ENCODE assay signal across 25 cellular contexts in genomic region chr13:103097366-103097928, GRCh38. TPM values are rescaled to one million over a fixed set of nuclear protein-coding genes. Genes with fewer than 3 reads are reported as not detected.
DNase-seq lines count a peak whose midpoint lies in the region; ATAC-seq, FAIRE-seq and TF ChIP-seq lines count a peak whose summit lies in the region.
"Had no signal": no experiment of that assay in that cellular context is flagged by ENCODE, and none has a peak within 500 bp of the region (broad histone marks: within the 10 kb centered on the region; RNA-seq: fewer than 3 reads in every experiment).

No MANE protein-coding gene starts in this region.

- H3K4me3 Mint-ChIP-seq in GM23338: no peak overlapping the region
- H3K4me3 Mint-ChIP-seq: CD14-positive monocyte had no signal

- no peaks in the 10 kb centered on the region for H4K20me1 ChIP-seq in GM23338 (replicated peaks; ENCODE audit: insufficient read depth)

- no peak for TF ChIP-seq POLR2A in right lobe of liver (IDR thresholded peaks at IDR 0.05)

- no peaks in the 10 kb centered on the region for H3K79me2 ChIP-seq in GM23338 (replicated peaks; ENCODE audit: insufficient read depth)

- peaks cover 13% of the 10 kb centered on the region for H3K4me1 ChIP-seq in GM23338 (ENCODE audit: insufficient read depth)
- no peaks in the 10 kb centered on the region for H3K4me1 ChIP-seq in right lobe of liver
- H3K4me1 ChIP-seq: SJSA1 had no signal

- peaks cover 7% of the 10 kb centered on the region; the same call in 2 of the 3 replicates for H3K4me1 Mint-ChIP-seq in GM23338
- H3K4me1 Mint-ChIP-seq: CD14-positive monocyte had no signal

- no peak overlapping the region for H3K4me2 ChIP-seq in GM23338

- intact Hi-C loops in posterior cingulate gyrus (cut with DNase I) (loop anchor here (1.0 kb wide), 1 partner anchor 149 kb away; no protein-coding TSS in a partner anchor), right lobe of liver (cut with DNase I) (no loop called here)

- no peaks in the 10 kb centered on the region for H3K27me3 Mint-ChIP-seq in GM23338 (ENCODE audit: insufficient read depth, low read depth, poor library complexity)

- no peaks in the 10 kb centered on the region for H3K9me3 ChIP-seq in right lobe of liver

- no peak overlapping the region for H2AFZ ChIP-seq in GM23338

- H3K36me3 Mint-ChIP-seq in GM23338 (ENCODE audit: low read depth): peaks cover 16% of the 10 kb centered on the region
- H3K36me3 Mint-ChIP-seq: CD14-positive monocyte had no signal

- ATAC-seq in GM23338: no peak
- no peak for ATAC-seq in HG02938 (IDR thresholded peaks at IDR 0.05; ENCODE audit: unreplicated experiment)
- no peak for ATAC-seq in right lobe of liver
- ATAC-seq: Right ventricle myocardium inferior had no signal

- no peak for TF ChIP-seq CTCF in GM23338 (conservative IDR thresholded peaks at IDR 0.05; ENCODE audit: low read depth in 2 of 2)
- TF ChIP-seq CTCF in GM10266 (IDR thresholded peaks at IDR 0.05; ENCODE audit: control insufficient read depth, insufficient read depth, low read depth, missing control alignments): no peak
- no peak for TF ChIP-seq CTCF in right lobe of liver (IDR thresholded peaks at IDR 0.05)

- H3K27ac ChIP-seq in GM23338 (ENCODE audit: low read depth) (no peak overlapping the region), right lobe of liver (no peak overlapping the region)
- H3K27ac ChIP-seq: SJSA1 had no signal

- H3K4me3 ChIP-seq in GM23338 (no peak overlapping the region), right lobe of liver (no peak overlapping the region)
- H3K4me3 ChIP-seq: SJSA1 had no signal

- H3K36me3 ChIP-seq in GM23338 (ENCODE audit: insufficient read depth): peaks cover 7% of the 10 kb centered on the region
- H3K36me3 ChIP-seq in right lobe of liver: no peaks in the 10 kb centered on the region
- H3K36me3 ChIP-seq: SJSA1 had no signal

- FAIRE-seq in frontal cortex (lab: Jason Lieb, UNC): peak; percentile 56
- FAIRE-seq: H54, RCC 7860 had no signal

- no peaks in the 10 kb centered on the region for H3F3A ChIP-seq in GM23338 (replicated peaks; ENCODE audit: low read depth)

- 60% methylated on average over 1 of the region's 7 CpGs for whole genome bisulfite sequencing in right lobe of liver (ENCODE audit: insufficient coverage, low coverage, low lambda C conversion rate, missing lambda C conversion rate)

- no peak overlapping the region for H3K27ac Mint-ChIP-seq in GM23338
- H3K27ac Mint-ChIP-seq: CD14-positive monocyte had no signal

- DNase-seq in C1 segment of cervical spinal cord (lab: John Stamatoyannopoulos, UW) (peak in 9 of 14 donors; percentile 1 to 54 (median 16)), frontal cortex (ENCODE audit: low spot score in 2 of 2) (peak; percentile 12 to 23), medulla oblongata (ENCODE audit: extremely low spot score) (peak; percentile 78), posterior cingulate gyrus (peak in 8 of 10 donors; percentile 11 to 93 (median 60)), GM23338 (ENCODE audit: low spot score) (no peak), GM10266 (ENCODE audit: extremely low spot score) (no peak), right lobe of liver (no peak)
- DNase-seq: AML-193, GDM1, Kasumi-1, NCI-H1694, NCI-H2081 treated with DMSO at 0.1 percent for 48 hours, NCI-H2171 treated with DMSO at 0.1 percent for 48 hours, NCI-H524 treated with DMSO at 0.1 percent for 48 hours, OCI-M1 had no signal

- H3K27me3 ChIP-seq in GM23338 (ENCODE audit: insufficient read depth) (no peaks in the 10 kb centered on the region), right lobe of liver (no peaks in the 10 kb centered on the region)

- peaks cover 23% of the 10 kb centered on the region for H3K9me3 Mint-ChIP-seq in GM23338

- H3K9me2 ChIP-seq in GM23338 (ENCODE audit: insufficient read depth): no peaks in the 10 kb centered on the region

TF ChIP-seq in GM23338, 12 proteins besides CTCF, POLR2A, EP300 and RAD21 (continues in another document):
- no peak for TF ChIP-seq ZNF114 (CRISPR knock-in tag; IDR thresholded peaks at IDR 0.05)
- TF ChIP-seq, protein P1, sequence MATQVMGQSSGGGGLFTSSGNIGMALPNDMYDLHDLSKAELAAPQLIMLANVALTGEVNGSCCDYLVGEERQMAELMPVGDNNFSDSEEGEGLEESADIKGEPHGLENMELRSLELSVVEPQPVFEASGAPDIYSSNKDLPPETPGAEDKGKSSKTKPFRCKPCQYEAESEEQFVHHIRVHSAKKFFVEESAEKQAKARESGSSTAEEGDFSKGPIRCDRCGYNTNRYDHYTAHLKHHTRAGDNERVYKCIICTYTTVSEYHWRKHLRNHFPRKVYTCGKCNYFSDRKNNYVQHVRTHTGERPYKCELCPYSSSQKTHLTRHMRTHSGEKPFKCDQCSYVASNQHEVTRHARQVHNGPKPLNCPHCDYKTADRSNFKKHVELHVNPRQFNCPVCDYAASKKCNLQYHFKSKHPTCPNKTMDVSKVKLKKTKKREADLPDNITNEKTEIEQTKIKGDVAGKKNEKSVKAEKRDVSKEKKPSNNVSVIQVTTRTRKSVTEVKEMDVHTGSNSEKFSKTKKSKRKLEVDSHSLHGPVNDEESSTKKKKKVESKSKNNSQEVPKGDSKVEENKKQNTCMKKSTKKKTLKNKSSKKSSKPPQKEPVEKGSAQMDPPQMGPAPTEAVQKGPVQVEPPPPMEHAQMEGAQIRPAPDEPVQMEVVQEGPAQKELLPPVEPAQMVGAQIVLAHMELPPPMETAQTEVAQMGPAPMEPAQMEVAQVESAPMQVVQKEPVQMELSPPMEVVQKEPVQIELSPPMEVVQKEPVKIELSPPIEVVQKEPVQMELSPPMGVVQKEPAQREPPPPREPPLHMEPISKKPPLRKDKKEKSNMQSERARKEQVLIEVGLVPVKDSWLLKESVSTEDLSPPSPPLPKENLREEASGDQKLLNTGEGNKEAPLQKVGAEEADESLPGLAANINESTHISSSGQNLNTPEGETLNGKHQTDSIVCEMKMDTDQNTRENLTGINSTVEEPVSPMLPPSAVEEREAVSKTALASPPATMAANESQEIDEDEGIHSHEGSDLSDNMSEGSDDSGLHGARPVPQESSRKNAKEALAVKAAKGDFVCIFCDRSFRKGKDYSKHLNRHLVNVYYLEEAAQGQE (IDR thresholded peaks at IDR 0.05; ENCODE audit: unreplicated experiment): no peak
- no peak for TF ChIP-seq CREB1 (CRISPR knock-in tag; IDR thresholded peaks at IDR 0.05; ENCODE audit: low read depth)
- TF ChIP-seq, protein P2, sequence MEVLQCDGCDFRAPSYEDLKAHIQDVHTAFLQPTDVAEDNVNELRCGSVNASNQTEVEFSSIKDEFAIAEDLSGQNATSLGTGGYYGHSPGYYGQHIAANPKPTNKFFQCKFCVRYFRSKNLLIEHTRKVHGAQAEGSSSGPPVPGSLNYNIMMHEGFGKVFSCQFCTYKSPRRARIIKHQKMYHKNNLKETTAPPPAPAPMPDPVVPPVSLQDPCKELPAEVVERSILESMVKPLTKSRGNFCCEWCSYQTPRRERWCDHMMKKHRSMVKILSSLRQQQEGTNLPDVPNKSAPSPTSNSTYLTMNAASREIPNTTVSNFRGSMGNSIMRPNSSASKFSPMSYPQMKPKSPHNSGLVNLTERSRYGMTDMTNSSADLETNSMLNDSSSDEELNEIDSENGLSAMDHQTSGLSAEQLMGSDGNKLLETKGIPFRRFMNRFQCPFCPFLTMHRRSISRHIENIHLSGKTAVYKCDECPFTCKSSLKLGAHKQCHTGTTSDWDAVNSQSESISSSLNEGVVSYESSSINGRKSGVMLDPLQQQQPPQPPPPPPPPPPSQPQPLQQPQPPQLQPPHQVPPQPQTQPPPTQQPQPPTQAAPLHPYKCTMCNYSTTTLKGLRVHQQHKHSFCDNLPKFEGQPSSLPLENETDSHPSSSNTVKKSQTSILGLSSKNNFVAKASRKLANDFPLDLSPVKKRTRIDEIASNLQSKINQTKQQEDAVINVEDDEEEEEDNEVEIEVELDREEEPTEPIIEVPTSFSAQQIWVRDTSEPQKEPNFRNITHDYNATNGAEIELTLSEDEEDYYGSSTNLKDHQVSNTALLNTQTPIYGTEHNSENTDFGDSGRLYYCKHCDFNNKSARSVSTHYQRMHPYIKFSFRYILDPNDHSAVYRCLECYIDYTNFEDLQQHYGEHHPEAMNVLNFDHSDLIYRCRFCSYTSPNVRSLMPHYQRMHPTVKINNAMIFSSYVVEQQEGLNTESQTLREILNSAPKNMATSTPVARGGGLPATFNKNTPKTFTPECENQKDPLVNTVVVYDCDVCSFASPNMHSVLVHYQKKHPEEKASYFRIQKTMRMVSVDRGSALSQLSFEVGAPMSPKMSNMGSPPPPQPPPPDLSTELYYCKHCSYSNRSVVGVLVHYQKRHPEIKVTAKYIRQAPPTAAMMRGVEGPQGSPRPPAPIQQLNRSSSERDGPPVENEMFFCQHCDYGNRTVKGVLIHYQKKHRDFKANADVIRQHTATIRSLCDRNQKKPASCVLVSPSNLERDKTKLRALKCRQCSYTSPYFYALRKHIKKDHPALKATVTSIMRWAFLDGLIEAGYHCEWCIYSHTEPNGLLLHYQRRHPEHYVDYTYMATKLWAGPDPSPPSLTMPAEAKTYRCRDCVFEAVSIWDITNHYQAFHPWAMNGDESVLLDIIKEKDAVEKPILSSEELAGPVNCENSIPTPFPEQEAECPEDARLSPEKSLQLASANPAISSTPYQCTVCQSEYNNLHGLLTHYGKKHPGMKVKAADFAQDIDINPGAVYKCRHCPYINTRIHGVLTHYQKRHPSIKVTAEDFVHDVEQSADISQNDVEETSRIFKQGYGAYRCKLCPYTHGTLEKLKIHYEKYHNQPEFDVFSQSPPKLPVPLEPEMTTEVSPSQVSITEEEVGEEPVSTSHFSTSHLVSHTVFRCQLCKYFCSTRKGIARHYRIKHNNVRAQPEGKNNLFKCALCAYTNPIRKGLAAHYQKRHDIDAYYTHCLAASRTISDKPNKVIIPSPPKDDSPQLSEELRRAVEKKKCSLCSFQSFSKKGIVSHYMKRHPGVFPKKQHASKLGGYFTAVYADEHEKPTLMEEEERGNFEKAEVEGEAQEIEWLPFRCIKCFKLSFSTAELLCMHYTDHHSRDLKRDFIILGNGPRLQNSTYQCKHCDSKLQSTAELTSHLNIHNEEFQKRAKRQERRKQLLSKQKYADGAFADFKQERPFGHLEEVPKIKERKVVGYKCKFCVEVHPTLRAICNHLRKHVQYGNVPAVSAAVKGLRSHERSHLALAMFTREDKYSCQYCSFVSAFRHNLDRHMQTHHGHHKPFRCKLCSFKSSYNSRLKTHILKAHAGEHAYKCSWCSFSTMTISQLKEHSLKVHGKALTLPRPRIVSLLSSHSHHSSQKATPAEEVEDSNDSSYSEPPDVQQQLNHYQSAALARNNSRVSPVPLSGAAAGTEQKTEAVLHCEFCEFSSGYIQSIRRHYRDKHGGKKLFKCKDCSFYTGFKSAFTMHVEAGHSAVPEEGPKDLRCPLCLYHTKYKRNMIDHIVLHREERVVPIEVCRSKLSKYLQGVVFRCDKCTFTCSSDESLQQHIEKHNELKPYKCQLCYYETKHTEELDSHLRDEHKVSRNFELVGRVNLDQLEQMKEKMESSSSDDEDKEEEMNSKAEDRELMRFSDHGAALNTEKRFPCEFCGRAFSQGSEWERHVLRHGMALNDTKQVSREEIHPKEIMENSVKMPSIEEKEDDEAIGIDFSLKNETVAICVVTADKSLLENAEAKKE (CRISPR knock-in tag; IDR thresholded peaks at IDR 0.05): no peak
- no peak for TF ChIP-seq NANOG (IDR thresholded peaks at IDR 0.05; ENCODE audit: borderline replicate concordance)
- no peak for TF ChIP-seq STAT1 (IDR thresholded peaks at IDR 0.05; ENCODE audit: unreplicated experiment)

RNA-seq across cellular contexts. Expression of gene SLC10A2, which starts 31.2 kb away (rescaled TPM):
- under 0.01 TPM for total RNA-seq in frontal cortex
- not detected in 2 replicates for total RNA-seq in GM23338 (2014; rRNA removed; shearing (Covaris generic))
- not detected in 2 replicates for polyA plus RNA-seq in GM23338 (2016; fragmentation: Nextera tagmentation; extraction: Ambion mirVana)
- not detected for total RNA-seq in right lobe of liver
- total RNA-seq: A172, Daoy, MCF 10A, Right ventricle myocardium inferior, SJSA1 had no signal
- polyA plus RNA-seq: AG04450, CD14-positive monocyte had no signal

Comparison
In these comparisons a context has a peak if more than half of its experiments do, and no peak if none do; other contexts are left out.
1. DNase-seq: peak in C1 segment of cervical spinal cord (9 of 14), frontal cortex (2 of 2), medulla oblongata (single experiment) and posterior cingulate gyrus (8 of 10); none in GM23338 (single experiment), GM10266 (single experiment) and right lobe of liver (0 of 3).